26 cellular contexts compared by ENCODE assay signal in the genomic region with DNA sequence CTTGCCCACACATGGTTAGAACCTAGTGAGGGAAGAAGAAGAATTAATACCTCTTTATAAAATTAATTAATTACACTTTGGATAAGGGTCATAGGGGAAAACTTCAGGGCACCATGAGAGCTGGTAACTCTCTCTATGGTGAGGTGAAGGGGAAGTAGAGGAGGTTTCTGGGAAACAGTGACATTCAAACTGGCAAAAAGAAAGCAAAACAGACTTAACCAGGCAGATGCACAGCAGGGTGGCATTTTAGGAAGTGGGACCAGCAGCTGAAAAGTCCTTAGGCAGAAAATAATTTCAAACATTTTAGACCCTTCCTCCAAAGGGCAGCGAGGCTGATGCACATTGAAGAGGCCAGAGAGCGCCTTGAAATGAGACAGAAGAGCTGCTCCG.
"Had no signal": no experiment of that assay in that cellular context is flagged by ENCODE, and none has a peak within 500 bp of the region (broad histone marks: within the 10 kb centered on the region; RNA-seq: fewer than 3 reads in every experiment).

No MANE protein-coding gene starts in this region.

- H3K9me3 ChIP-seq: adrenal gland had no signal

- H3K27me3 ChIP-seq: adrenal gland had no signal

- ATAC-seq: activated CD8-positive, alpha-beta T cell treated with anti-CD3 and anti-CD28 coated beads, Interleukin-2, amount 10 ng/mL, durations not matched to agents 7 days and 5 days; Panc1; Right ventricle myocardium inferior; T-cell had no signal

- H3K9me3 Mint-ChIP-seq: T-cell had no signal

- H3K4me3 ChIP-seq: adrenal gland, SK-N-MC had no signal

- H3K36me3 Mint-ChIP-seq: activated naive CD8-positive, alpha-beta T cell treated with anti-CD3 and anti-CD28 coated beads, Interleukin-2, amount 10 ng/mL, durations not matched to agents 7 days and 5 days; T-cell had no signal

- H3K27ac Mint-ChIP-seq: activated CD8-positive, alpha-beta T cell treated with anti-CD3 and anti-CD28 coated beads, Interleukin-2, amount 10 ng/mL, durations not matched to agents 7 days and 5 days; activated naive CD8-positive, alpha-beta T cell treated with anti-CD3 and anti-CD28 coated beads, Interleukin-2, amount 10 ng/mL, durations not matched to agents 7 days and 5 days; T-cell had no signal

- H3K27ac ChIP-seq: adrenal gland, SK-N-MC had no signal

- H3K4me3 Mint-ChIP-seq: activated CD8-positive, alpha-beta T cell treated with anti-CD3 and anti-CD28 coated beads, Interleukin-2, amount 10 ng/mL, durations not matched to agents 7 days and 5 days; activated naive CD8-positive, alpha-beta T cell treated with anti-CD3 and anti-CD28 coated beads, Interleukin-2, amount 10 ng/mL, durations not matched to agents 7 days and 5 days; T-cell had no signal

- H3K4me1 ChIP-seq: adrenal gland had no signal

- H3K36me3 ChIP-seq: adrenal gland had no signal

- DNase-seq: activated CD4-positive, alpha-beta T cell treated with anti-CD3 and anti-CD28 coated beads for 48 hours; activated CD4-positive, alpha-beta T cell treated with anti-CD3 and anti-CD28 coated beads, Interleukin-2, amount 50 U/mL, for 4 hours; activated CD4-positive, CD25-positive, alpha-beta regulatory T cell treated with anti-CD3 and anti-CD28 coated beads, Interleukin-2, amount 50 U/mL, for 72 hours; activated CD8-positive, alpha-beta memory T cell treated with anti-CD3 and anti-CD28 coated beads, Interleukin-2, amount 50 U/mL, for 48 hours; activated CD8-positive, alpha-beta T cell treated with anti-CD3 and anti-CD28 coated beads, Interleukin-2, amount 10 ng/mL, durations not matched to agents 7 days and 5 days; activated naive CD4-positive, alpha-beta T cell treated with anti-CD3 and anti-CD28 coated beads, Interleukin-2, amount 50 U/mL, for 16 hours; activated naive CD8-positive, alpha-beta T cell treated with anti-CD3 and anti-CD28 coated beads, Interleukin-2, amount 10 ng/mL, durations not matched to agents 7 days and 5 days; activated T-cell treated with anti-CD3 and anti-CD28 coated beads, Interleukin-2, amount 50 U/mL, for 1 hour; adrenal gland; anterior cingulate cortex; cerebellar nuclear complex; Kasumi-1; NCI-H1048; NCI-H1930; NCI-H2171 treated with DMSO at 0.1 percent for 48 hours; NCI-H345; NCI-H510A; NCI-H526 treated with DMSO at 0.1 percent for 48 hours; NK-92 treated with Interleukin-12 subunit alpha and Interleukin-12 subunit beta, amount 100 ng/mL, for 24 hours; OCI-M1; RPMI8226; T-cell; T-helper 2 cell had no signal
